ENCODE assay signal across 1 cellular context in the genomic region with DNA sequence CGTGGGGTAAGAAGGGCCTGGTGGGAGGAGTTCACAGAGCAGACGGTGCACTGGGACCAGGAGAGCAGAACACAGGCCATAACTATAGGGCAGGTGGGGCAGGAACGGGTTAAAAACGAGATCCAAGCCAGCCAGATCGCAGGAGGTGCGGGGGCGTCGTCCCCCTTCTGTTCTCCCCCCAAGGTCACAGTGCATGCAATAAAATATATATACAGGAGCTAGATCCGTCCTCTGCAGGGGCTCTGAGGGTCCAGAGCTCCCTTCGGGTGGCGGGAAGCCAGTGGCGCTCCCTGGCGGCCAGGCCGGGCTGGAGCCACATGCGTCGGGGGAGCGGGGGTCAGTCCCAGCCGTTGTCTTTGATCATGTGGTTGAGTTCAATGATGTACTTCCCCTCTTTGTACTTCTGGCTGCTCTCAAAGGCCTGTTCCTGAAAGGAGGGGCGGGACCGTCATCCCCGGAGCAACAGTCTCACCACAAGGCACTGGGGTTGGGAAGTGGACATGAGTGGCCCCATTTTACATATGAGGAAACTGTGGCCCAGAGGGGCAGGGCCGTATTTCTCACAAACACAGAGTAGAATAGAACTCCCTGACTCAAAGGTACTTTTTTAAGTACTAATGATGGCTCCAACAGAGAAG.
TF ChIP-seq lines count a peak whose summit lies in the region.

No MANE protein-coding gene starts in this region.

TF ChIP-seq in HepG2, 621 proteins besides CTCF, POLR2A, EP300 and RAD21 (continued from another document and continues in another):
- TF ChIP-seq, protein P1, sequence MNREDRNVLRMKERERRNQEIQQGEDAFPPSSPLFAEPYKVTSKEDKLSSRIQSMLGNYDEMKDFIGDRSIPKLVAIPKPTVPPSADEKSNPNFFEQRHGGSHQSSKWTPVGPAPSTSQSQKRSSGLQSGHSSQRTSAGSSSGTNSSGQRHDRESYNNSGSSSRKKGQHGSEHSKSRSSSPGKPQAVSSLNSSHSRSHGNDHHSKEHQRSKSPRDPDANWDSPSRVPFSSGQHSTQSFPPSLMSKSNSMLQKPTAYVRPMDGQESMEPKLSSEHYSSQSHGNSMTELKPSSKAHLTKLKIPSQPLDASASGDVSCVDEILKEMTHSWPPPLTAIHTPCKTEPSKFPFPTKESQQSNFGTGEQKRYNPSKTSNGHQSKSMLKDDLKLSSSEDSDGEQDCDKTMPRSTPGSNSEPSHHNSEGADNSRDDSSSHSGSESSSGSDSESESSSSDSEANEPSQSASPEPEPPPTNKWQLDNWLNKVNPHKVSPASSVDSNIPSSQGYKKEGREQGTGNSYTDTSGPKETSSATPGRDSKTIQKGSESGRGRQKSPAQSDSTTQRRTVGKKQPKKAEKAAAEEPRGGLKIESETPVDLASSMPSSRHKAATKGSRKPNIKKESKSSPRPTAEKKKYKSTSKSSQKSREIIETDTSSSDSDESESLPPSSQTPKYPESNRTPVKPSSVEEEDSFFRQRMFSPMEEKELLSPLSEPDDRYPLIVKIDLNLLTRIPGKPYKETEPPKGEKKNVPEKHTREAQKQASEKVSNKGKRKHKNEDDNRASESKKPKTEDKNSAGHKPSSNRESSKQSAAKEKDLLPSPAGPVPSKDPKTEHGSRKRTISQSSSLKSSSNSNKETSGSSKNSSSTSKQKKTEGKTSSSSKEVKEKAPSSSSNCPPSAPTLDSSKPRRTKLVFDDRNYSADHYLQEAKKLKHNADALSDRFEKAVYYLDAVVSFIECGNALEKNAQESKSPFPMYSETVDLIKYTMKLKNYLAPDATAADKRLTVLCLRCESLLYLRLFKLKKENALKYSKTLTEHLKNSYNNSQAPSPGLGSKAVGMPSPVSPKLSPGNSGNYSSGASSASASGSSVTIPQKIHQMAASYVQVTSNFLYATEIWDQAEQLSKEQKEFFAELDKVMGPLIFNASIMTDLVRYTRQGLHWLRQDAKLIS (CRISPR knock-in tag; IDR thresholded peaks at IDR 0.05), result no peak
- TF ChIP-seq ZFP36L2 (CRISPR knock-in tag; IDR thresholded peaks at IDR 0.05), result no peak
- no peak for TF ChIP-seq NCOA1 (CRISPR knock-in tag; IDR thresholded peaks at IDR 0.05)
- TF ChIP-seq ZNF333 (CRISPR knock-in tag; IDR thresholded peaks at IDR 0.05; ENCODE audit: borderline replicate concordance), result peak; percentile 68; the same call in 1 of the 2 replicates
- TF ChIP-seq ZZZ3 (CRISPR knock-in tag; IDR thresholded peaks at IDR 0.05; ENCODE audit: borderline replicate concordance), result peak; percentile 73; the same call in 1 of the 2 replicates
- no peak for TF ChIP-seq HNRNPLL (IDR thresholded peaks at IDR 0.05; ENCODE audit: low read depth, low read length, poor library complexity, severe bottlenecking)
- TF ChIP-seq, protein P2, sequence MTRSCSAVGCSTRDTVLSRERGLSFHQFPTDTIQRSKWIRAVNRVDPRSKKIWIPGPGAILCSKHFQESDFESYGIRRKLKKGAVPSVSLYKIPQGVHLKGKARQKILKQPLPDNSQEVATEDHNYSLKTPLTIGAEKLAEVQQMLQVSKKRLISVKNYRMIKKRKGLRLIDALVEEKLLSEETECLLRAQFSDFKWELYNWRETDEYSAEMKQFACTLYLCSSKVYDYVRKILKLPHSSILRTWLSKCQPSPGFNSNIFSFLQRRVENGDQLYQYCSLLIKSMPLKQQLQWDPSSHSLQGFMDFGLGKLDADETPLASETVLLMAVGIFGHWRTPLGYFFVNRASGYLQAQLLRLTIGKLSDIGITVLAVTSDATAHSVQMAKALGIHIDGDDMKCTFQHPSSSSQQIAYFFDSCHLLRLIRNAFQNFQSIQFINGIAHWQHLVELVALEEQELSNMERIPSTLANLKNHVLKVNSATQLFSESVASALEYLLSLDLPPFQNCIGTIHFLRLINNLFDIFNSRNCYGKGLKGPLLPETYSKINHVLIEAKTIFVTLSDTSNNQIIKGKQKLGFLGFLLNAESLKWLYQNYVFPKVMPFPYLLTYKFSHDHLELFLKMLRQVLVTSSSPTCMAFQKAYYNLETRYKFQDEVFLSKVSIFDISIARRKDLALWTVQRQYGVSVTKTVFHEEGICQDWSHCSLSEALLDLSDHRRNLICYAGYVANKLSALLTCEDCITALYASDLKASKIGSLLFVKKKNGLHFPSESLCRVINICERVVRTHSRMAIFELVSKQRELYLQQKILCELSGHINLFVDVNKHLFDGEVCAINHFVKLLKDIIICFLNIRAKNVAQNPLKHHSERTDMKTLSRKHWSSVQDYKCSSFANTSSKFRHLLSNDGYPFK (CRISPR knock-in tag; IDR thresholded peaks at IDR 0.05; ENCODE audit: borderline replicate concordance), result peak; percentile 75; the same call in 1 of the 2 replicates
- TF ChIP-seq, protein P3, sequence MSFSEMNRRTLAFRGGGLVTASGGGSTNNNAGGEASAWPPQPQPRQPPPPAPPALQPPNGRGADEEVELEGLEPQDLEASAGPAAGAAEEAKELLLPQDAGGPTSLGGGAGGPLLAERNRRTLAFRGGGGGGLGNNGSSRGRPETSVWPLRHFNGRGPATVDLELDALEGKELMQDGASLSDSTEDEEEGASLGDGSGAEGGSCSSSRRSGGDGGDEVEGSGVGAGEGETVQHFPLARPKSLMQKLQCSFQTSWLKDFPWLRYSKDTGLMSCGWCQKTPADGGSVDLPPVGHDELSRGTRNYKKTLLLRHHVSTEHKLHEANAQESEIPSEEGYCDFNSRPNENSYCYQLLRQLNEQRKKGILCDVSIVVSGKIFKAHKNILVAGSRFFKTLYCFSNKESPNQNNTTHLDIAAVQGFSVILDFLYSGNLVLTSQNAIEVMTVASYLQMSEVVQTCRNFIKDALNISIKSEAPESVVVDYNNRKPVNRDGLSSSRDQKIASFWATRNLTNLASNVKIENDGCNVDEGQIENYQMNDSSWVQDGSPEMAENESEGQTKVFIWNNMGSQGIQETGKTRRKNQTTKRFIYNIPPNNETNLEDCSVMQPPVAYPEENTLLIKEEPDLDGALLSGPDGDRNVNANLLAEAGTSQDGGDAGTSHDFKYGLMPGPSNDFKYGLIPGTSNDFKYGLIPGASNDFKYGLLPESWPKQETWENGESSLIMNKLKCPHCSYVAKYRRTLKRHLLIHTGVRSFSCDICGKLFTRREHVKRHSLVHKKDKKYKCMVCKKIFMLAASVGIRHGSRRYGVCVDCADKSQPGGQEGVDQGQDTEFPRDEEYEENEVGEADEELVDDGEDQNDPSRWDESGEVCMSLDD (CRISPR knock-in tag; IDR thresholded peaks at IDR 0.05; ENCODE audit: borderline replicate concordance), result peak; percentile 82; the same call in 1 of the 2 replicates
- TF ChIP-seq, protein P4, sequence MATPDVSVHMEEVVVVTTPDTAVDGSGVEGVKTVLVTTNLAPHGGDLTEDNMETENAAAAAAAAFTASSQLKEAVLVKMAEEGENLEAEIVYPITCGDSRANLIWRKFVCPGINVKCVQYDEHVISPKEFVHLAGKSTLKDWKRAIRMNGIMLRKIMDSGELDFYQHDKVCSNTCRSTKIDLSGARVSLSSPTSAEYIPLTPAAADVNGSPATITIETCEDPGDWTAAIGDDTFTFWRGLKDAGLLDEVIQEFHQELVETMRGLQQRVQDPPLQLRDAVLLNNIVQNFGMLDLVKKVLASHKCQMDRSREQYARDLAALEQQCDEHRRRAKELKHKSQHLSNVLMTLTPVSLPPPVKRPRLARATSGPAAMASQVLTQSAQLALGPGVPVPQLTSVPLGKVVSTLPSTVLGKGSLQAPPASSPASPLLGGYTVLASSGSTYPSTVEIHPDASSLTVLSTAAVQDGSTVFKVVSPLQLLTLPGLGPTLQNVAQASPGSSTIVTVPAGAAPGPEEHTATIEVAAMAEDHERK (CRISPR knock-in tag; IDR thresholded peaks at IDR 0.05; ENCODE audit: low read depth), result 0 out of 2 replicates have a peak, but pooled peaks have one; percentile 40
- TF ChIP-seq ZNF207 (IDR thresholded peaks at IDR 0.05; ENCODE audit: borderline replicate concordance), result no peak
- TF ChIP-seq LCORL (IDR thresholded peaks at IDR 0.05), result no peak
- no peak for TF ChIP-seq LCORL (CRISPR knock-in tag; IDR thresholded peaks at IDR 0.05)
- no peak for TF ChIP-seq ZNF883 (CRISPR knock-in tag; IDR thresholded peaks at IDR 0.05; ENCODE audit: not compliant biosample characterization)
- TF ChIP-seq ZNF20 (CRISPR knock-in tag; IDR thresholded peaks at IDR 0.05), result no peak
- TF ChIP-seq GLI4 (CRISPR knock-in tag; IDR thresholded peaks at IDR 0.05; ENCODE audit: borderline replicate concordance), result no peak
- TF ChIP-seq NFE2L2 (IDR thresholded peaks at IDR 0.05; ENCODE audit: low read length), result no peak
- TF ChIP-seq, protein P5, sequence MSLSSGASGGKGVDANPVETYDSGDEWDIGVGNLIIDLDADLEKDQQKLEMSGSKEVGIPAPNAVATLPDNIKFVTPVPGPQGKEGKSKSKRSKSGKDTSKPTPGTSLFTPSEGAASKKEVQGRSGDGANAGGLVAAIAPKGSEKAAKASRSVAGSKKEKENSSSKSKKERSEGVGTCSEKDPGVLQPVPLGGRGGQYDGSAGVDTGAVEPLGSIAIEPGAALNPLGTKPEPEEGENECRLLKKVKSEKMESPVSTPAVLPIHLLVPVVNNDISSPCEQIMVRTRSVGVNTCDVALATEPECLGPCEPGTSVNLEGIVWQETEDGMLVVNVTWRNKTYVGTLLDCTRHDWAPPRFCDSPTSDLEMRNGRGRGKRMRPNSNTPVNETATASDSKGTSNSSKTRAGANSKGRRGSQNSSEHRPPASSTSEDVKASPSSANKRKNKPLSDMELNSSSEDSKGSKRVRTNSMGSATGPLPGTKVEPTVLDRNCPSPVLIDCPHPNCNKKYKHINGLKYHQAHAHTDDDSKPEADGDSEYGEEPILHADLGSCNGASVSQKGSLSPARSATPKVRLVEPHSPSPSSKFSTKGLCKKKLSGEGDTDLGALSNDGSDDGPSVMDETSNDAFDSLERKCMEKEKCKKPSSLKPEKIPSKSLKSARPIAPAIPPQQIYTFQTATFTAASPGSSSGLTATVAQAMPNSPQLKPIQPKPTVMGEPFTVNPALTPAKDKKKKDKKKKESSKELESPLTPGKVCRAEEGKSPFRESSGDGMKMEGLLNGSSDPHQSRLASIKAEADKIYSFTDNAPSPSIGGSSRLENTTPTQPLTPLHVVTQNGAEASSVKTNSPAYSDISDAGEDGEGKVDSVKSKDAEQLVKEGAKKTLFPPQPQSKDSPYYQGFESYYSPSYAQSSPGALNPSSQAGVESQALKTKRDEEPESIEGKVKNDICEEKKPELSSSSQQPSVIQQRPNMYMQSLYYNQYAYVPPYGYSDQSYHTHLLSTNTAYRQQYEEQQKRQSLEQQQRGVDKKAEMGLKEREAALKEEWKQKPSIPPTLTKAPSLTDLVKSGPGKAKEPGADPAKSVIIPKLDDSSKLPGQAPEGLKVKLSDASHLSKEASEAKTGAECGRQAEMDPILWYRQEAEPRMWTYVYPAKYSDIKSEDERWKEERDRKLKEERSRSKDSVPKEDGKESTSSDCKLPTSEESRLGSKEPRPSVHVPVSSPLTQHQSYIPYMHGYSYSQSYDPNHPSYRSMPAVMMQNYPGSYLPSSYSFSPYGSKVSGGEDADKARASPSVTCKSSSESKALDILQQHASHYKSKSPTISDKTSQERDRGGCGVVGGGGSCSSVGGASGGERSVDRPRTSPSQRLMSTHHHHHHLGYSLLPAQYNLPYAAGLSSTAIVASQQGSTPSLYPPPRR (CRISPR knock-in tag; IDR thresholded peaks at IDR 0.05; ENCODE audit: borderline replicate concordance), result peak; percentile 74
- TF ChIP-seq, protein P6, sequence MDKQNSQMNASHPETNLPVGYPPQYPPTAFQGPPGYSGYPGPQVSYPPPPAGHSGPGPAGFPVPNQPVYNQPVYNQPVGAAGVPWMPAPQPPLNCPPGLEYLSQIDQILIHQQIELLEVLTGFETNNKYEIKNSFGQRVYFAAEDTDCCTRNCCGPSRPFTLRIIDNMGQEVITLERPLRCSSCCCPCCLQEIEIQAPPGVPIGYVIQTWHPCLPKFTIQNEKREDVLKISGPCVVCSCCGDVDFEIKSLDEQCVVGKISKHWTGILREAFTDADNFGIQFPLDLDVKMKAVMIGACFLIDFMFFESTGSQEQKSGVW (CRISPR knock-in tag; IDR thresholded peaks at IDR 0.05; ENCODE audit: borderline replicate concordance), result peak; percentile 65; the same call in 1 of the 2 replicates
- TF ChIP-seq, protein P7, sequence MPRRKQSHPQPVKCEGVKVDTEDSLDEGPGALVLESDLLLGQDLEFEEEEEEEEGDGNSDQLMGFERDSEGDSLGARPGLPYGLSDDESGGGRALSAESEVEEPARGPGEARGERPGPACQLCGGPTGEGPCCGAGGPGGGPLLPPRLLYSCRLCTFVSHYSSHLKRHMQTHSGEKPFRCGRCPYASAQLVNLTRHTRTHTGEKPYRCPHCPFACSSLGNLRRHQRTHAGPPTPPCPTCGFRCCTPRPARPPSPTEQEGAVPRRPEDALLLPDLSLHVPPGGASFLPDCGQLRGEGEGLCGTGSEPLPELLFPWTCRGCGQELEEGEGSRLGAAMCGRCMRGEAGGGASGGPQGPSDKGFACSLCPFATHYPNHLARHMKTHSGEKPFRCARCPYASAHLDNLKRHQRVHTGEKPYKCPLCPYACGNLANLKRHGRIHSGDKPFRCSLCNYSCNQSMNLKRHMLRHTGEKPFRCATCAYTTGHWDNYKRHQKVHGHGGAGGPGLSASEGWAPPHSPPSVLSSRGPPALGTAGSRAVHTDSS (CRISPR knock-in tag; conservative IDR thresholded peaks at IDR 0.05), result no peak
- no peak; the same call in 1 of the 2 replicates for TF ChIP-seq MAF1 (CRISPR knock-in tag; IDR thresholded peaks at IDR 0.05; ENCODE audit: borderline replicate concordance)
- TF ChIP-seq TEAD2 (CRISPR knock-in tag; IDR thresholded peaks at IDR 0.05), result no peak
- TF ChIP-seq SMARCE1 (IDR thresholded peaks at IDR 0.05; ENCODE audit: borderline replicate concordance), result no peak
- TF ChIP-seq, protein P8, sequence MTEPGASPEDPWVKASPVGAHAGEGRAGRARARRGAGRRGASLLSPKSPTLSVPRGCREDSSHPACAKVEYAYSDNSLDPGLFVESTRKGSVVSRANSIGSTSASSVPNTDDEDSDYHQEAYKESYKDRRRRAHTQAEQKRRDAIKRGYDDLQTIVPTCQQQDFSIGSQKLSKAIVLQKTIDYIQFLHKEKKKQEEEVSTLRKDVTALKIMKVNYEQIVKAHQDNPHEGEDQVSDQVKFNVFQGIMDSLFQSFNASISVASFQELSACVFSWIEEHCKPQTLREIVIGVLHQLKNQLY (CRISPR knock-in tag; IDR thresholded peaks at IDR 0.05), result no peak
- TF ChIP-seq, protein P9, sequence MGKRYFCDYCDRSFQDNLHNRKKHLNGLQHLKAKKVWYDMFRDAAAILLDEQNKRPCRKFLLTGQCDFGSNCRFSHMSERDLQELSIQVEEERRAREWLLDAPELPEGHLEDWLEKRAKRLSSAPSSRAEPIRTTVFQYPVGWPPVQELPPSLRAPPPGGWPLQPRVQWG (CRISPR knock-in tag; IDR thresholded peaks at IDR 0.05; ENCODE audit: borderline replicate concordance, low read depth), result no peak
- peak; percentile 62 for TF ChIP-seq NRL (CRISPR knock-in tag; IDR thresholded peaks at IDR 0.05; ENCODE audit: borderline replicate concordance)
- peak; percentile 58; the same call in 1 of the 2 replicates for TF ChIP-seq FOXO1 (CRISPR knock-in tag; IDR thresholded peaks at IDR 0.05)
- peak; percentile 51 for TF ChIP-seq KLF12 (CRISPR knock-in tag; IDR thresholded peaks at IDR 0.05; ENCODE audit: borderline replicate concordance)
- TF ChIP-seq, protein P10, sequence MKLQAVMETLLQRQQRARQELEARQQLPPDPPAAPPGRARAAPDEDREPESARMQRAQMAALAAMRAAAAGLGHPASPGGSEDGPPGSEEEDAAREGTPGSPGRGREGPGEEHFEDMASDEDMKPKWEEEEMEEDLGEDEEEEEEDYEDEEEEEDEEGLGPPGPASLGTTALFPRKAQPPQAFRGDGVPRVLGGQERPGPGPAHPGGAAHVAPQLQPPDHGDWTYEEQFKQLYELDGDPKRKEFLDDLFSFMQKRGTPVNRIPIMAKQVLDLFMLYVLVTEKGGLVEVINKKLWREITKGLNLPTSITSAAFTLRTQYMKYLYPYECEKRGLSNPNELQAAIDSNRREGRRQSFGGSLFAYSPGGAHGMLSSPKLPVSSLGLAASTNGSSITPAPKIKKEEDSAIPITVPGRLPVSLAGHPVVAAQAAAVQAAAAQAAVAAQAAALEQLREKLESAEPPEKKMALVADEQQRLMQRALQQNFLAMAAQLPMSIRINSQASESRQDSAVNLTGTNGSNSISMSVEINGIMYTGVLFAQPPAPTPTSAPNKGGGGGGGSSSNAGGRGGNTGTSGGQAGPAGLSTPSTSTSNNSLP (IDR thresholded peaks at IDR 0.05; ENCODE audit: low read depth, low read length), result peak; percentile 57; the same call in 1 of the 2 replicates
